ENCODE assay signal across 8 cellular contexts in the genomic region with DNA sequence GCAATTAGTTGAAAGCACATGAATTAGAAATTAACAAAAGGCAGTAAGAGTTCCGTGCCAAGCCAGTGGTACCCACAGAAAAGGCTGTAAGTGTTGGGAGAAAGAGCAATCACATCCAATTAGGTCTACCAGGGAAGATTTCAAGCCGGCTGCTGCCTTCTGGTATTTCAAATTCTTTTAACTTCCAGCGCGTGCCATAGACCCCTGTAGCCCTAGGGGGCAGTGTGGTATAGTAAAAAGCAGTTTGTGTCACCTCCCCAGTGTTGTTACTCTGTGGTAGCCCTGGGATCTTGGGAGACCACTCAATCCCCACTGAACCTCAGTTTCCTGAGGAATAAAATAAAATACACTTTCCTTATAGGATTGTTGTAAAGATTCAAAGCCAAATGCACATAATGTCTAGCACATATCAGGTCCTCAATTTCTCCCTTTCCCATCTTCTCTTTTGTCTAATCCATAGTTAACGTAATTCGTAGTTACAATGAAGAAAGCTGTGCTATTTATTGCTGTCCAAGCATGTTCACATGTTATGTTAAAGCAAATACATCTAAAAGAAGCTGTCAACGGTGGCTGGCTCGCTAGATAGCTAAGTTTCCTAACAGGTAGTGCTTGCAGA.
A peak's percentile ranks its signal among the peaks of the same experiment; 100 is the strongest.
DNase-seq lines count a peak whose midpoint lies in the region; ATAC-seq and TF ChIP-seq lines count a peak whose summit lies in the region.

No MANE protein-coding gene starts in this region.

- H4K20me1 ChIP-seq in DOHH2 (ENCODE audit: control insufficient read depth, insufficient read depth, low read depth, low read length), result no peaks in the 10 kb centered on the region
- no peaks in the 10 kb centered on the region for H4K20me1 ChIP-seq in OCI-LY1 (ENCODE audit: insufficient read depth, low read length)

- no peak overlapping the region for H3K4me3 ChIP-seq in DOHH2 (ENCODE audit: low read length)
- H3K4me3 ChIP-seq in OCI-LY1 (ENCODE audit: low read depth, low read length, poor library complexity, severe bottlenecking), result no peak overlapping the region
- no peak overlapping the region for H3K4me3 ChIP-seq in esophagus squamous epithelium

- H2AFZ ChIP-seq in OCI-LY1 (ENCODE audit: low read length), result no peak overlapping the region

- intact Hi-C loops in esophagus squamous epithelium (cut with DNase I), result no loop called here

- no peak overlapping the region for H3K9ac ChIP-seq in OCI-LY1 (ENCODE audit: low read length)

- H3K4me3 Mint-ChIP-seq in activated T-helper 17 cell treated with anti-CD3 and anti-CD28 coated beads, Interleukin-2, amount 50 U/mL, for 72 hours, result no peak overlapping the region

- ATAC-seq in GM19035 (IDR thresholded peaks at IDR 0.05; ENCODE audit: unreplicated experiment) (peak; percentile 74), HG03460 (IDR thresholded peaks at IDR 0.05; ENCODE audit: unreplicated experiment) (peak; percentile 75)
- ATAC-seq in activated T-helper 17 cell treated with anti-CD3 and anti-CD28 coated beads, Interleukin-2, amount 50 U/mL, for 72 hours (replicated peaks), result no peak

- H3K36me3 ChIP-seq in DOHH2 (ENCODE audit: control insufficient read depth, low read length) (no peaks in the 10 kb centered on the region), OCI-LY1 (ENCODE audit: insufficient read depth, low read length) (no peaks in the 10 kb centered on the region), esophagus squamous epithelium (no peaks in the 10 kb centered on the region)

- H3K4me1 ChIP-seq in DOHH2 (ENCODE audit: control insufficient read depth, low read length), result no peaks in the 10 kb centered on the region
- no peaks in the 10 kb centered on the region for H3K4me1 ChIP-seq in OCI-LY1 (ENCODE audit: insufficient read depth, low read length, severe bottlenecking)
- H3K4me1 ChIP-seq in esophagus squamous epithelium, result peaks cover 0 to 5% (median 0%) of the 10 kb centered on the region in 3 donors

- H3K27ac Mint-ChIP-seq in activated T-helper 17 cell treated with anti-CD3 and anti-CD28 coated beads, Interleukin-2, amount 50 U/mL, for 72 hours, result no peak overlapping the region

- H3K4me2 ChIP-seq in DOHH2 (ENCODE audit: low read length) (no peak overlapping the region), OCI-LY1 (ENCODE audit: low read length) (no peak overlapping the region)

- H3K27ac ChIP-seq in DOHH2 (ENCODE audit: low read depth, low read length), result no peak overlapping the region
- H3K27ac ChIP-seq in OCI-LY1 (ENCODE audit: low read depth, low read length, poor library complexity, severe bottlenecking), result no peak overlapping the region
- no peak overlapping the region for H3K27ac ChIP-seq in esophagus squamous epithelium

- no peaks in the 10 kb centered on the region for H3K9me3 Mint-ChIP-seq in activated T-helper 17 cell treated with anti-CD3 and anti-CD28 coated beads, Interleukin-2, amount 50 U/mL, for 72 hours

- no peaks in the 10 kb centered on the region for H3K4me1 Mint-ChIP-seq in activated T-helper 17 cell treated with anti-CD3 and anti-CD28 coated beads, Interleukin-2, amount 50 U/mL, for 72 hours

- no peaks in the 10 kb centered on the region for H3F3A ChIP-seq in DOHH2 (ENCODE audit: control insufficient read depth, insufficient read depth)
- no peaks in the 10 kb centered on the region for H3F3A ChIP-seq in OCI-LY1 (ENCODE audit: insufficient read depth, low read length)

- H3K9me3 ChIP-seq in DOHH2 (ENCODE audit: control insufficient read depth, insufficient read depth, low read length) (no peaks in the 10 kb centered on the region), OCI-LY1 (ENCODE audit: low read length) (no peaks in the 10 kb centered on the region), esophagus squamous epithelium (no peaks in the 10 kb centered on the region)

- H3K79me2 ChIP-seq in DOHH2 (ENCODE audit: control insufficient read depth, low read length) (no peaks in the 10 kb centered on the region), OCI-LY1 (ENCODE audit: insufficient read depth, low read length) (no peaks in the 10 kb centered on the region)

- H3K36me3 Mint-ChIP-seq in activated T-helper 17 cell treated with anti-CD3 and anti-CD28 coated beads, Interleukin-2, amount 50 U/mL, for 72 hours (ENCODE audit: low read depth), result no peaks in the 10 kb centered on the region

- DNase-seq in esophagus squamous epithelium (lab: John Stamatoyannopoulos, UW), result no peak
- peak; percentile 79 for DNase-seq in retina
- DNase-seq in activated CD8-positive, alpha-beta memory T cell treated with anti-CD3 and anti-CD28 coated beads, Interleukin-2, amount 50 U/mL, for 48 hours, result no peak

- no peak for TF ChIP-seq POLR2A in esophagus squamous epithelium (IDR thresholded peaks at IDR 0.05)

- H3K27me3 ChIP-seq in DOHH2 (ENCODE audit: control insufficient read depth, low read length), result no peaks in the 10 kb centered on the region
- H3K27me3 ChIP-seq in OCI-LY1 (ENCODE audit: insufficient read depth, low read length), result no peaks in the 10 kb centered on the region
- H3K27me3 ChIP-seq in esophagus squamous epithelium, result no peaks in the 10 kb centered on the region

- H3K27me3 Mint-ChIP-seq in activated T-helper 17 cell treated with anti-CD3 and anti-CD28 coated beads, Interleukin-2, amount 50 U/mL, for 72 hours, result peaks cover 13% of the 10 kb centered on the region

- H3K9me2 ChIP-seq in DOHH2 (replicated peaks; ENCODE audit: control insufficient read depth, low read length), result no peaks in the 10 kb centered on the region
- no peaks in the 10 kb centered on the region for H3K9me2 ChIP-seq in OCI-LY1 (ENCODE audit: low read depth, low read length)

- TF ChIP-seq CTCF in DOHH2 (IDR thresholded peaks at IDR 0.05; ENCODE audit: low read depth, low read length, poor library complexity, severe bottlenecking) (peak; percentile 78), OCI-LY1 (IDR thresholded peaks at IDR 0.05; ENCODE audit: low read length) (peak; percentile 78), esophagus squamous epithelium (IDR thresholded peaks at IDR 0.05) (peak in 5 of 6 experiments; percentile 26 to 50 (median 39))

- 34 to 36% methylated on average over 8 of the region's 8 CpGs for WGBS in esophagus squamous epithelium, 2 donors
